In the genomic region with DNA sequence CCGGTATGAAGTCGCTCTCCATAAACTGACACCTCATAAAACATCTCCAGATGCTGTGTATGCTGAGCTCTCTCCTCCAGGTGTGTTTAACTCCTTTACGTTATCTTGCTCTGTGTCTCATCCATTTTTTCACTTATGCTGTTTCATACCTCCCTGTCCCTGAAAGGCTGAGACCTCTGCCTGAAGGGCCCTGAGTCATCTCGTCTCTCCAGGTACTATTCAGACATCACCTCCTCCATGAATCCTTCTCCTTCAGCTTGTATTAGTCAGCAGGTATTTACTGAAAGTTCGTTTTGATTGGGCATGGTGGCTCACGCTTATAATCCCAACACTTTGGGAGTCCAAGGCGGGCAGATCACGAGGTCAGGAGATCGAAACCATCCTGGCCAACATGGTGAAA, we compare ENCODE assay signal across 18 cellular contexts.
DNase-seq lines count a peak whose midpoint lies in the region; ATAC-seq and TF ChIP-seq lines count a peak whose summit lies in the region.
"Had no signal": no experiment of that assay in that cellular context is flagged by ENCODE, and none has a peak within 500 bp of the region (broad histone marks: within the 10 kb centered on the region; RNA-seq: fewer than 3 reads in every experiment).

No MANE protein-coding gene starts in this region.

- H3K27me3 ChIP-seq in esophagus muscularis mucosa, result no peaks in the 10 kb centered on the region
- no peaks in the 10 kb centered on the region for H3K27me3 ChIP-seq in neuronal stem cell (ENCODE audit: control insufficient read depth in 3 of 3, insufficient read depth in 3 of 3, low read depth in 1 of 3, low read length in 3 of 3)
- H3K27me3 ChIP-seq: BLaER1 had no signal

- H4K91ac ChIP-seq in neuronal stem cell (ENCODE audit: low read depth, low read length, poor library complexity), result no peak overlapping the region

- H2BK5ac ChIP-seq in neuronal stem cell (ENCODE audit: low read length), result no peak overlapping the region

- no peak overlapping the region for H2BK12ac ChIP-seq in neuronal stem cell (ENCODE audit: low read length)

- 82% methylated on average over 9 of the region's 9 CpGs for WGBS in esophagus muscularis mucosa
- no CpG with 5 or more reads among the region's 9 CpGs for WGBS in neuronal stem cell (ENCODE audit: extremely low coverage in 2 of 2, insufficient read length in 2 of 2, insufficient replicate concordance in 1 of 2), 2 donors

- no peak for ATAC-seq in GM18502 (IDR thresholded peaks at IDR 0.05; ENCODE audit: poor library complexity, unreplicated experiment)

- intact Hi-C loops in esophagus muscularis mucosa (cut with DNase I), result no loop called here
- intact Hi-C loops in activated CD4-positive, alpha-beta T cell treated with anti-CD3 and anti-CD28 coated beads, Interleukin-2, amount 10 ng/mL, durations not matched to agents 24 days and 14 days (cut with micrococcal nuclease), result no loop called here

- no peak overlapping the region for H2BK120ac ChIP-seq in neuronal stem cell (ENCODE audit: low read depth, low read length)

- H2BK15ac ChIP-seq in neuronal stem cell (ENCODE audit: low read length), result no peak overlapping the region

- CTCF ChIA-PET in RWPE1 (lab: Yijun Ruan, JAX), result no interaction called here

- H3K9me3 ChIP-seq in esophagus muscularis mucosa (no peaks in the 10 kb centered on the region), neuronal stem cell (replicated peaks in 1 of 2; ENCODE audit: control insufficient read depth in 2 of 2, insufficient read depth in 1 of 2, low read depth in 1 of 2, low read length in 2 of 2) (no peaks in the 10 kb centered on the region)
- H3K9me3 ChIP-seq: BLaER1 had no signal

- peaks cover 3% of the 10 kb centered on the region for H3K4me1 Mint-ChIP-seq in progenitor cell of endocrine pancreas (ENCODE audit: low read depth)
- no peaks in the 10 kb centered on the region for H3K4me1 Mint-ChIP-seq in activated CD4-positive, alpha-beta T cell treated with anti-CD3 and anti-CD28 coated beads, Interleukin-2, amount 10 ng/mL, durations not matched to agents 24 days and 14 days
- H3K4me1 Mint-ChIP-seq: B cell; CD14-positive monocyte; CD8-positive, alpha-beta memory T cell had no signal

- no peak overlapping the region for H3K14ac ChIP-seq in neuronal stem cell (ENCODE audit: low read length)

- H3K36me3 ChIP-seq in esophagus muscularis mucosa (no peaks in the 10 kb centered on the region), neuronal stem cell (replicated peaks in 1 of 2; ENCODE audit: control insufficient read depth in 2 of 2, insufficient read depth in 2 of 2, low read length in 2 of 2) (no peaks in the 10 kb centered on the region)
- H3K36me3 ChIP-seq: BLaER1 had no signal

- H2AK5ac ChIP-seq in neuronal stem cell (ENCODE audit: low read depth, low read length), result no peak overlapping the region

- TF ChIP-seq EP300 in esophagus muscularis mucosa (IDR thresholded peaks at IDR 0.05), result no peak

- POLR2A ChIA-PET in RWPE1 (lab: Yijun Ruan, JAX; ENCODE audit: low non-redundant PET), result no interaction called here

- no peaks in the 10 kb centered on the region for H3K9me3 Mint-ChIP-seq in progenitor cell of endocrine pancreas (ENCODE audit: low read depth)
- H3K9me3 Mint-ChIP-seq in activated CD4-positive, alpha-beta T cell treated with anti-CD3 and anti-CD28 coated beads, Interleukin-2, amount 10 ng/mL, durations not matched to agents 24 days and 14 days, result no peaks in the 10 kb centered on the region

- no peaks in the 10 kb centered on the region for H3K79me1 ChIP-seq in neuronal stem cell (ENCODE audit: low read depth, low read length)

- H3K27ac ChIP-seq in RWPE1, result no peak overlapping the region
- H3K27ac ChIP-seq in esophagus muscularis mucosa (replicated peaks in 1 of 4), result no peak overlapping the region
- no peak overlapping the region for H3K27ac ChIP-seq in neuronal stem cell (replicated peaks; ENCODE audit: low read length)
- H3K27ac ChIP-seq: 22Rv1, BLaER1, GM23248 had no signal

- no peak overlapping the region for H3K4me2 ChIP-seq in neuronal stem cell (ENCODE audit: insufficient read depth, low read length, poor library complexity, severe bottlenecking)
- H3K4me2 ChIP-seq: BLaER1 had no signal

- H3K27ac Mint-ChIP-seq in progenitor cell of endocrine pancreas, result peak overlapping the region; percentile 41
- H3K27ac Mint-ChIP-seq in activated CD4-positive, alpha-beta T cell treated with anti-CD3 and anti-CD28 coated beads, Interleukin-2, amount 10 ng/mL, durations not matched to agents 24 days and 14 days, result no peak overlapping the region
- H3K27ac Mint-ChIP-seq: B cell; CD14-positive monocyte; CD4-positive, alpha-beta T cell; CD8-positive, alpha-beta memory T cell had no signal

- no peak overlapping the region for H3K23ac ChIP-seq in neuronal stem cell (ENCODE audit: low read depth, low read length, poor library complexity)

- TF ChIP-seq CTCF in RWPE1 (conservative IDR thresholded peaks at IDR 0.05; ENCODE audit: low read depth) (no peak), esophagus muscularis mucosa (IDR thresholded peaks at IDR 0.05) (no peak), progenitor cell of endocrine pancreas (IDR thresholded peaks at IDR 0.05; ENCODE audit: unreplicated experiment) (no peak)

- H3K4me1 ChIP-seq in esophagus muscularis mucosa, result no peaks in the 10 kb centered on the region
- H3K4me1 ChIP-seq in neuronal stem cell (ENCODE audit: control insufficient read depth in 2 of 2, insufficient read depth in 1 of 2, low read depth in 1 of 2, low read length in 2 of 2), result peaks cover 0 to 2% of the 10 kb centered on the region in 2 donors
- H3K4me1 ChIP-seq: BLaER1 had no signal

- no peak for TF ChIP-seq POLR2A in esophagus muscularis mucosa (IDR thresholded peaks at IDR 0.05; ENCODE audit: low read depth)

- DNase-seq in DMS53 (lab: John Stamatoyannopoulos, UW) (peak; percentile 4), DMS53 treated with DMSO at 0.1 percent for 48 hours (lab: John Stamatoyannopoulos, UW; ENCODE audit: unreplicated experiment) (no peak), RWPE1 (ENCODE audit: low spot score) (peak; percentile 62), esophagus muscularis mucosa (ENCODE audit: extremely low spot score) (peak; percentile 39), progenitor cell of endocrine pancreas (ENCODE audit: low spot score, unreplicated experiment) (no peak), neuronal stem cell (ENCODE audit: low spot score) (no peak)
- no peak for DNase-seq in activated CD4-positive, alpha-beta T cell treated with anti-CD3 and anti-CD28 coated beads, Interleukin-2, amount 10 ng/mL, durations not matched to agents 24 days and 14 days
- DNase-seq: CD4-positive, alpha-beta T cell; CD8-positive, alpha-beta memory T cell; DMS 273 treated with DMSO at 0.1 percent for 48 hours; DND-41; H7 had no signal

- H3K4ac ChIP-seq in neuronal stem cell (ENCODE audit: low read length), result no peak overlapping the region

- H3K4me3 ChIP-seq in esophagus muscularis mucosa (no peak overlapping the region), neuronal stem cell (ENCODE audit: low read length in 2 of 2) (no peak overlapping the region)
- H3K4me3 ChIP-seq: BLaER1, GM23248 had no signal

- no peak overlapping the region for H3K4me3 Mint-ChIP-seq in progenitor cell of endocrine pancreas (ENCODE audit: low read depth)
- no peak overlapping the region for H3K4me3 Mint-ChIP-seq in activated CD4-positive, alpha-beta T cell treated with anti-CD3 and anti-CD28 coated beads, Interleukin-2, amount 10 ng/mL, durations not matched to agents 24 days and 14 days
- H3K4me3 Mint-ChIP-seq: B cell; CD14-positive monocyte; CD4-positive, alpha-beta T cell; CD8-positive, alpha-beta memory T cell had no signal

- no peak overlapping the region for H2AFZ ChIP-seq in neuronal stem cell (ENCODE audit: low read length)
- H2AFZ ChIP-seq: GM23248 had no signal

- H3K18ac ChIP-seq in neuronal stem cell (ENCODE audit: low read length), result no peak overlapping the region

- H3K36me3 Mint-ChIP-seq in progenitor cell of endocrine pancreas (ENCODE audit: insufficient read depth), result no peaks in the 10 kb centered on the region
- no peaks in the 10 kb centered on the region for H3K36me3 Mint-ChIP-seq in activated CD4-positive, alpha-beta T cell treated with anti-CD3 and anti-CD28 coated beads, Interleukin-2, amount 10 ng/mL, durations not matched to agents 24 days and 14 days (ENCODE audit: low read depth)
- H3K36me3 Mint-ChIP-seq: CD14-positive monocyte; CD8-positive, alpha-beta memory T cell had no signal

- no peak overlapping the region for H3K9ac ChIP-seq in neuronal stem cell (ENCODE audit: low read depth, low read length, poor library complexity)
- H3K9ac ChIP-seq: BLaER1, GM23248 had no signal

- H4K8ac ChIP-seq in neuronal stem cell (ENCODE audit: low read depth, low read length), result no peak overlapping the region

- no peaks in the 10 kb centered on the region for H3K27me3 Mint-ChIP-seq in progenitor cell of endocrine pancreas
- H3K27me3 Mint-ChIP-seq in activated CD4-positive, alpha-beta T cell treated with anti-CD3 and anti-CD28 coated beads, Interleukin-2, amount 10 ng/mL, durations not matched to agents 24 days and 14 days, result no peaks in the 10 kb centered on the region
- H3K27me3 Mint-ChIP-seq: B cell; CD4-positive, alpha-beta T cell had no signal

Comparison
In these comparisons a context has a peak if more than half of its experiments do, and no peak if none do; other contexts are left out.
1. DNase-seq: peak in DMS53 (single experiment), RWPE1 (single experiment) and esophagus muscularis mucosa (single experiment); none in DMS53 treated with DMSO at 0.1 percent for 48 hours (single experiment), progenitor cell of endocrine pancreas (single experiment), activated CD4-positive, alpha-beta T cell treated with anti-CD3 and anti-CD28 coated beads, Interleukin-2, amount 10 ng/mL, durations not matched to agents 24 days and 14 days (single experiment) and neuronal stem cell (single experiment).